ENCODE assay signal across 23 cellular contexts in the genomic region with DNA sequence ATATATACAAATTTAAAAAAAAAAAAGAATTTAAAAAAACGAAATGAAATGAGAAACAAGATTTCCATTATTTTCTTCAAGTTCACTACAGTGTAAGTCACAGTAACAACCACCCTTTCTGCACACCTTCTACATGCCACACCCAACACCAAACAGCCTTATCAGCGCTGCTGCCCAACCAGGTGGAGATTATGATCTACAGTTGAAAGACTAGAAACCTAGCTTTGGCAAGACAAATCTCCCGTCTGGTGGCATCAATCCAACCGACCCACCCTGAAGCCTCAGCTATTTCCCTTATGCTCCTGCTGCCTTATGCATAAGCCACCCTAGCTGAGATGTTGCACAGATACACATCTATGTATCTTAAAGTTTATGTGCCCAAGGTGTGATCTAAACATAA.
"Had no signal": no experiment of that assay in that cellular context is flagged by ENCODE, and none has a peak within 500 bp of the region (broad histone marks: within the 10 kb centered on the region; RNA-seq: fewer than 3 reads in every experiment).

No MANE protein-coding gene starts in this region.

- H3K9me3 ChIP-seq: esophagus muscularis mucosa, gastroesophageal sphincter, left ventricle myocardium inferior, neutrophil, testis had no signal

- H3K27ac ChIP-seq: esophagus muscularis mucosa, gastroesophageal sphincter, left ventricle myocardium inferior, neutrophil, spleen, tibial nerve had no signal

- FAIRE-seq: endometrium, keratinocyte had no signal

- H3K27me3 ChIP-seq: esophagus muscularis mucosa, gastroesophageal sphincter, neutrophil, spleen, testis, tibial nerve had no signal

- H3K4me3 ChIP-seq: esophagus muscularis mucosa, gastroesophageal sphincter, left ventricle myocardium inferior, lung, spleen, testis, tibial nerve had no signal

- ATAC-seq: gastroesophageal sphincter; naive thymus-derived CD8-positive, alpha-beta T cell; sciatic nerve; stimulated activated naive B cell treated with anti-CD40 and anti-IgM and Interleukin-4, amounts not matched to agents 10 μg/mL and 1 μg/mL and 100 μg/mL, for 72 hours; stimulated activated naive CD8-positive, alpha-beta T cell treated with anti-CD3 and anti-CD28 coated beads, Interleukin-15, amount 100 ng/mL, for 72 hours had no signal

- DNase-seq: effector memory CD4-positive, alpha-beta T cell; glutamatergic neuron; immature natural killer cell; left ventricle myocardium inferior; mesenchymal stem cell; midbrain; naive thymus-derived CD8-positive, alpha-beta T cell; posterior cingulate gyrus; spleen; stimulated activated CD4-positive, alpha-beta T cell treated with anti-CD3 and anti-CD28 coated beads, Interleukin-15, amount 100 ng/mL, for 24 hours; stimulated activated CD4-positive, alpha-beta T cell treated with anti-CD3 and anti-CD28 coated beads, Interleukin-1b, Interleukin-23, amount 100 ng/mL, for 48 hours; stimulated activated CD4-positive, alpha-beta T cell treated with anti-CD3 and anti-CD28 coated beads, Interleukin-4, amount 100 ng/mL, for 24 hours; stimulated activated naive B cell treated with anti-CD40 and anti-IgM and Interleukin-4, amounts not matched to agents 10 μg/mL and 1 μg/mL and 100 μg/mL, for 72 hours; stimulated activated naive CD8-positive, alpha-beta T cell treated with anti-CD3 and anti-CD28 coated beads, Interleukin-15, amount 100 ng/mL, for 72 hours had no signal
